ENCODE assay signal across 20 cellular contexts in the genomic region with DNA sequence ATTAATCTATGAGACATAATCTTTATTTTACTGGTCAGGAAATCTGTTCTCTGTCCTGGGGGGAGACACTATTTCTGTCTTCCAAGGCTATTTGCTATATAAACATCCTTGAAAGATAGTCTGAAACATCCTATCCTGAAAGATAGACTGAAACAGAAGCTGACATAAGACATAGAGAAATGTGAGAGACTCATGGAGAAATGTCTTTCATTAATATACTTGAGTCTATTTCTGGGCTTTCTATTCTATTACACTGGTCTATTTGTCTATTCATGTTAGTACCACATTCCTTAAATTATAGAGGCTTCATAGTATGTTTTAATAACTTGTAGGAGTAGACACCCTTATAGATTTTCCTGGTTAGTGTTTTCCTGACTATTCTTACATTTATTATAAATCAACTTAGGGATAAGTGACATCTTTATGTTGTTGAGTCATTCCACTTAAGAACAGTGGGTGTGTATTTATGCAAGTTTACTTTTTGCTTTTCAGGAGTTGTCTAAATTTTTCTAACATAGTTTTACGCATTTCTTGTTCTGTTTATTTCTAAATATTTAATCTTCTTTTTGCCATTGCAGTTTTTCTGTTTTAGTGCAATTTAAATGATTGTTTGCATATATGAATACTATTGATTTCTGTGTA.
"Had no signal": no experiment of that assay in that cellular context is flagged by ENCODE, and none has a peak within 500 bp of the region (broad histone marks: within the 10 kb centered on the region; RNA-seq: fewer than 3 reads in every experiment).

No MANE protein-coding gene starts in this region.

- H2AFZ ChIP-seq: parathyroid adenoma had no signal

- H3K4me3 Mint-ChIP-seq: activated CD4-positive, alpha-beta memory T cell treated with anti-CD3 and anti-CD28 coated beads, Interleukin-2, amount 10 ng/mL, durations not matched to agents 7 days and 5 days; activated CD8-positive, alpha-beta memory T cell treated with anti-CD3 and anti-CD28 coated beads, Interleukin-2, amount 10 ng/mL, durations not matched to agents 7 days and 5 days; activated naive CD8-positive, alpha-beta T cell treated with anti-CD3 and anti-CD28 coated beads for 36 hours; effector memory CD8-positive, alpha-beta T cell; memory B cell; naive thymus-derived CD8-positive, alpha-beta T cell; T-helper 2 cell treated with Interferon-gamma antibody and Interleukin-4, amounts not matched to agents 5 μg/mL and 100 μg/mL, for 36 hours had no signal

- H3K9me3 ChIP-seq: gastrocnemius medialis, heart left ventricle, thyroid gland had no signal

- H3K36me3 ChIP-seq: cardiac muscle cell, gastrocnemius medialis, heart left ventricle, thyroid gland had no signal

- H3K4me1 ChIP-seq: gastrocnemius medialis, heart left ventricle, parathyroid adenoma, thyroid gland had no signal

- H3K27ac ChIP-seq: cardiac muscle cell, gastrocnemius medialis, heart left ventricle, parathyroid adenoma, thyroid gland had no signal

- DNase-seq: activated CD4-positive, alpha-beta memory T cell treated with anti-CD3 and anti-CD28 coated beads, Interleukin-2, amount 10 ng/mL, durations not matched to agents 7 days and 5 days; activated CD4-positive, alpha-beta T cell treated with anti-CD3 and anti-CD28 coated beads for 48 hours; activated CD4-positive, CD25-positive, alpha-beta regulatory T cell; activated CD8-positive, alpha-beta memory T cell treated with anti-CD3 and anti-CD28 coated beads, Interleukin-2, amount 10 ng/mL, durations not matched to agents 7 days and 5 days; activated naive CD8-positive, alpha-beta T cell treated with anti-CD3 and anti-CD28 coated beads for 36 hours; amniotic stem cell; effector memory CD8-positive, alpha-beta T cell; gastrocnemius medialis; heart left ventricle; kidney glomerular epithelial cell; left ventricle myocardium superior; naive thymus-derived CD8-positive, alpha-beta T cell; stimulated activated CD4-positive, alpha-beta T cell treated with anti-CD3 and anti-CD28 coated beads, Interleukin-12 subunit alpha, Interleukin-12 subunit beta, amount 100 ng/mL, for 4 hours; stimulated activated CD4-positive, alpha-beta T cell treated with anti-CD3 and anti-CD28 coated beads, Interleukin-1b, Interleukin-23, amount 100 ng/mL, for 48 hours; stimulated activated naive CD4-positive, alpha-beta T cell treated with Interleukin-2 at 50 U/mL for 16 hours; thyroid gland had no signal

- H3K79me2 ChIP-seq: parathyroid adenoma had no signal

- H3K36me3 Mint-ChIP-seq: activated CD8-positive, alpha-beta memory T cell treated with anti-CD3 and anti-CD28 coated beads, Interleukin-2, amount 10 ng/mL, durations not matched to agents 7 days and 5 days; activated naive CD8-positive, alpha-beta T cell treated with anti-CD3 and anti-CD28 coated beads for 36 hours; memory B cell; naive thymus-derived CD8-positive, alpha-beta T cell had no signal

- H3K9ac ChIP-seq: parathyroid adenoma had no signal

- H3K4me3 ChIP-seq: cardiac muscle cell, gastrocnemius medialis, thyroid gland had no signal

- H3K27me3 ChIP-seq: cardiac muscle cell, gastrocnemius medialis, heart left ventricle, thyroid gland had no signal

- ATAC-seq: activated CD8-positive, alpha-beta memory T cell treated with anti-CD3 and anti-CD28 coated beads, Interleukin-2, amount 10 ng/mL, durations not matched to agents 7 days and 5 days; effector memory CD8-positive, alpha-beta T cell; gastrocnemius medialis; heart left ventricle; left ventricle myocardium superior; naive thymus-derived CD8-positive, alpha-beta T cell had no signal

- H3K9me3 Mint-ChIP-seq: T-helper 2 cell treated with Interferon-gamma antibody and Interleukin-4, amounts not matched to agents 5 μg/mL and 100 μg/mL, for 36 hours had no signal

- H3K4me1 Mint-ChIP-seq: activated CD4-positive, alpha-beta memory T cell treated with anti-CD3 and anti-CD28 coated beads, Interleukin-2, amount 10 ng/mL, durations not matched to agents 7 days and 5 days; activated CD8-positive, alpha-beta memory T cell treated with anti-CD3 and anti-CD28 coated beads, Interleukin-2, amount 10 ng/mL, durations not matched to agents 7 days and 5 days; activated naive CD8-positive, alpha-beta T cell treated with anti-CD3 and anti-CD28 coated beads for 36 hours; memory B cell; naive thymus-derived CD8-positive, alpha-beta T cell had no signal

- H3K27ac Mint-ChIP-seq: activated CD4-positive, alpha-beta memory T cell treated with anti-CD3 and anti-CD28 coated beads, Interleukin-2, amount 10 ng/mL, durations not matched to agents 7 days and 5 days; activated CD8-positive, alpha-beta memory T cell treated with anti-CD3 and anti-CD28 coated beads, Interleukin-2, amount 10 ng/mL, durations not matched to agents 7 days and 5 days; activated naive CD8-positive, alpha-beta T cell treated with anti-CD3 and anti-CD28 coated beads for 36 hours; effector memory CD8-positive, alpha-beta T cell; memory B cell; naive thymus-derived CD8-positive, alpha-beta T cell; T-helper 2 cell treated with Interferon-gamma antibody and Interleukin-4, amounts not matched to agents 5 μg/mL and 100 μg/mL, for 36 hours had no signal

- H3K27me3 Mint-ChIP-seq: activated CD4-positive, alpha-beta memory T cell treated with anti-CD3 and anti-CD28 coated beads, Interleukin-2, amount 10 ng/mL, durations not matched to agents 7 days and 5 days; activated CD8-positive, alpha-beta memory T cell treated with anti-CD3 and anti-CD28 coated beads, Interleukin-2, amount 10 ng/mL, durations not matched to agents 7 days and 5 days; activated naive CD8-positive, alpha-beta T cell treated with anti-CD3 and anti-CD28 coated beads for 36 hours; effector memory CD8-positive, alpha-beta T cell; memory B cell; naive thymus-derived CD8-positive, alpha-beta T cell had no signal
